In the genomic region with DNA sequence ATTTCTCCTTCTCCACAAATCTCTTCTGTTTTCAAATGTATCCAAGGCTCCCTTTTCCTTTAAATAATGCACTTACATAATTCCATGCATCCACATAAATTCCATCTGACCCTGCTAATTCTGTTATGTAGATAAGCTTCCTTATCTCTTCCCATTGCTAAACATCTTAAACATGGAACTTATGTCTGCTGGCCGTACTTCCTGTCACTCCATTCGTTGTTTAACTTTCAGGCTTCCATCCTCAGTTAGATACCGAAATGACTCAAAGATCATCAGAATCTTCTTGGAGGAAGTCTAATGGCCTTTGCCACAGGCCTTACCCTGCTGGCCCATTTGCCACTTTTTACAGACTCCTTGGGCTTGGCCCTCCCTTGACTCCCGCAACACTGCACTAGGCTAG, we compare ENCODE assay signal across 27 cellular contexts.
"Had no signal": no experiment of that assay in that cellular context is flagged by ENCODE, and none has a peak within 500 bp of the region (broad histone marks: within the 10 kb centered on the region; RNA-seq: fewer than 3 reads in every experiment).

No MANE protein-coding gene starts in this region.

- H3K9me3 Mint-ChIP-seq: activated CD4-positive, alpha-beta memory T cell treated with anti-CD3 and anti-CD28 coated beads, Interleukin-2, amount 10 ng/mL, durations not matched to agents 7 days and 5 days; activated CD4-positive, alpha-beta T cell treated with anti-CD3 and anti-CD28 coated beads, Interleukin-2, amount 10 ng/mL, durations not matched to agents 24 days and 14 days had no signal

- H2AFZ ChIP-seq: hepatocyte, parathyroid adenoma had no signal

- H3K27me3 Mint-ChIP-seq: activated CD4-positive, alpha-beta memory T cell treated with anti-CD3 and anti-CD28 coated beads, Interleukin-2, amount 10 ng/mL, durations not matched to agents 7 days and 5 days; activated CD4-positive, alpha-beta T cell treated with anti-CD3 and anti-CD28 coated beads, Interleukin-2, amount 10 ng/mL, durations not matched to agents 24 days and 14 days; activated naive CD4-positive, alpha-beta T cell treated with anti-CD3 and anti-CD28 coated beads, Interleukin-2, amount 50 U/mL, for 24 hours; central memory CD8-positive, alpha-beta T cell; T-cell had no signal

- H3K27ac ChIP-seq: breast epithelium, coronary artery, hepatocyte, left ventricle myocardium inferior, parathyroid adenoma, transverse colon, uterus, VCaP had no signal

- H3K4me3 Mint-ChIP-seq: activated CD4-positive, alpha-beta memory T cell treated with anti-CD3 and anti-CD28 coated beads, Interleukin-2, amount 10 ng/mL, durations not matched to agents 7 days and 5 days; activated CD4-positive, alpha-beta T cell treated with anti-CD3 and anti-CD28 coated beads, Interleukin-2, amount 10 ng/mL, durations not matched to agents 24 days and 14 days; activated naive CD4-positive, alpha-beta T cell treated with anti-CD3 and anti-CD28 coated beads, Interleukin-2, amount 50 U/mL, for 24 hours; activated T-helper 1 cell treated with anti-CD3 and anti-CD28 coated beads, Interleukin-12 subunit alpha, Interleukin-12 subunit beta, Interleukin-2, Interleukin-4 antibody, amounts not matched to agents 30 ng/mL and 10 ng/mL and 1 ng/mL, durations not matched to agents 14 hours and 24 hours and 36 hours; central memory CD8-positive, alpha-beta T cell; immature natural killer cell; nephron progenitor cell; stimulated activated effector memory CD8-positive, alpha-beta T cell treated with anti-CD3 and anti-CD28 coated beads, Interleukin-12 subunit alpha, Interleukin-12 subunit beta, amount 100 ng/mL, for 72 hours; T-cell; T-helper 2 cell treated with Interferon-gamma antibody and Interleukin-4, amounts not matched to agents 5 μg/mL and 100 μg/mL, for 36 hours had no signal

- H3K27ac Mint-ChIP-seq: activated CD4-positive, alpha-beta memory T cell treated with anti-CD3 and anti-CD28 coated beads, Interleukin-2, amount 10 ng/mL, durations not matched to agents 7 days and 5 days; activated CD4-positive, alpha-beta T cell treated with anti-CD3 and anti-CD28 coated beads, Interleukin-2, amount 10 ng/mL, durations not matched to agents 24 days and 14 days; activated naive CD4-positive, alpha-beta T cell treated with anti-CD3 and anti-CD28 coated beads, Interleukin-2, amount 50 U/mL, for 24 hours; activated T-helper 1 cell treated with anti-CD3 and anti-CD28 coated beads, Interleukin-12 subunit alpha, Interleukin-12 subunit beta, Interleukin-2, Interleukin-4 antibody, amounts not matched to agents 30 ng/mL and 10 ng/mL and 1 ng/mL, durations not matched to agents 14 hours and 24 hours and 36 hours; immature natural killer cell; nephron progenitor cell; stimulated activated effector memory CD8-positive, alpha-beta T cell treated with anti-CD3 and anti-CD28 coated beads, Interleukin-12 subunit alpha, Interleukin-12 subunit beta, amount 100 ng/mL, for 72 hours; T-cell; T-helper 2 cell treated with Interferon-gamma antibody and Interleukin-4, amounts not matched to agents 5 μg/mL and 100 μg/mL, for 36 hours had no signal

- H3K36me3 Mint-ChIP-seq: activated naive CD4-positive, alpha-beta T cell treated with anti-CD3 and anti-CD28 coated beads, Interleukin-2, amount 50 U/mL, for 24 hours; immature natural killer cell; stimulated activated effector memory CD8-positive, alpha-beta T cell treated with anti-CD3 and anti-CD28 coated beads, Interleukin-12 subunit alpha, Interleukin-12 subunit beta, amount 100 ng/mL, for 72 hours; T-cell had no signal

- H3K27me3 ChIP-seq: breast epithelium, hepatocyte, transverse colon, uterus had no signal

- H3K4me2 ChIP-seq: hepatocyte had no signal

- H3K9me3 ChIP-seq: breast epithelium, left ventricle myocardium inferior, transverse colon, uterus had no signal

- H3K9ac ChIP-seq: parathyroid adenoma had no signal

- H3K4me1 Mint-ChIP-seq: activated CD4-positive, alpha-beta memory T cell treated with anti-CD3 and anti-CD28 coated beads, Interleukin-2, amount 10 ng/mL, durations not matched to agents 7 days and 5 days; activated CD4-positive, alpha-beta T cell treated with anti-CD3 and anti-CD28 coated beads, Interleukin-2, amount 10 ng/mL, durations not matched to agents 24 days and 14 days; activated naive CD4-positive, alpha-beta T cell treated with anti-CD3 and anti-CD28 coated beads, Interleukin-2, amount 50 U/mL, for 24 hours; central memory CD8-positive, alpha-beta T cell; immature natural killer cell; stimulated activated effector memory CD8-positive, alpha-beta T cell treated with anti-CD3 and anti-CD28 coated beads, Interleukin-12 subunit alpha, Interleukin-12 subunit beta, amount 100 ng/mL, for 72 hours; T-cell had no signal

- ATAC-seq: activated CD4-positive, CD25-positive, alpha-beta regulatory T cell treated with anti-CD3 and anti-CD28 coated beads, Interleukin-2, amount 50 U/mL, for 24 hours; right cardiac atrium; stimulated activated effector memory CD8-positive, alpha-beta T cell treated with anti-CD3 and anti-CD28 coated beads, Interleukin-12 subunit alpha, Interleukin-12 subunit beta, amount 100 ng/mL, for 72 hours; T-cell had no signal

- H3K4me1 ChIP-seq: breast epithelium, left ventricle myocardium inferior, parathyroid adenoma, transverse colon had no signal

- H3K4me3 ChIP-seq: breast epithelium, coronary artery, hepatocyte, left ventricle myocardium inferior, transverse colon, uterus had no signal

- FAIRE-seq: endometrium had no signal

- H3K36me3 ChIP-seq: breast epithelium, left ventricle myocardium inferior, transverse colon, uterus had no signal

- DNase-seq: activated CD4-positive, alpha-beta memory T cell treated with anti-CD3 and anti-CD28 coated beads, Interleukin-2, amount 10 ng/mL, durations not matched to agents 7 days and 5 days; activated CD4-positive, alpha-beta T cell treated with anti-CD3 and anti-CD28 coated beads, Interleukin-2, amount 10 ng/mL, durations not matched to agents 24 days and 14 days; activated gamma-delta T cell; erythroblast; foreskin melanocyte; glutamatergic neuron; immature natural killer cell; kidney glomerular epithelial cell; left ventricle myocardium inferior; nephron progenitor cell; right cardiac atrium; stimulated activated CD4-positive, alpha-beta T cell treated with anti-CD3 and anti-CD28 coated beads, Interleukin-1b, Interleukin-23, amount 100 ng/mL, for 48 hours; T-cell; transverse colon; uterus had no signal

- H3K79me2 ChIP-seq: hepatocyte, parathyroid adenoma had no signal
